Comparison of ENCODE assay signal across 8 cellular contexts in genomic region chr15:39874890-39875549, GRCh38. TPM values are rescaled to one million over a fixed set of nuclear protein-coding genes. Genes with fewer than 3 reads are reported as not detected.
A peak's percentile ranks its signal among the peaks of the same experiment; 100 is the strongest.
DNase-seq lines count a peak whose midpoint lies in the region; ATAC-seq and TF ChIP-seq lines count a peak whose summit lies in the region.

No MANE protein-coding gene starts in this region.

- H3K27me3 Mint-ChIP-seq in activated CD4-positive, alpha-beta T cell treated with anti-CD3 and anti-CD28 coated beads, Interleukin-2, amount 10 ng/mL, durations not matched to agents 24 days and 14 days = peaks cover 16% of the 10 kb centered on the region

- H3K9me3 ChIP-seq in MM.1S (replicated peaks; ENCODE audit: insufficient read depth, low read length) = no peaks in the 10 kb centered on the region
- H3K9me3 ChIP-seq in hepatocyte (ENCODE audit: low read depth) = no peaks in the 10 kb centered on the region
- H3K9me3 ChIP-seq in tibial nerve = no peaks in the 10 kb centered on the region

- H4K20me1 ChIP-seq in MM.1S (ENCODE audit: insufficient read depth, low read length) = no peaks in the 10 kb centered on the region
- no peaks in the 10 kb centered on the region for H4K20me1 ChIP-seq in hepatocyte (ENCODE audit: insufficient read depth, poor library complexity, severe bottlenecking)

- no peak overlapping the region for H3K27ac Mint-ChIP-seq in activated CD4-positive, alpha-beta T cell treated with anti-CD3 and anti-CD28 coated beads, Interleukin-2, amount 10 ng/mL, durations not matched to agents 24 days and 14 days

- no peak overlapping the region for H3K4me3 ChIP-seq in MM.1S (ENCODE audit: low read length)
- no peak overlapping the region for H3K4me3 ChIP-seq in hepatocyte
- no peak overlapping the region for H3K4me3 ChIP-seq in tibial nerve

- TF ChIP-seq POLR2A in tibial nerve (IDR thresholded peaks at IDR 0.05) = no peak

- intact Hi-C loops in activated CD4-positive, alpha-beta T cell treated with anti-CD3 and anti-CD28 coated beads, Interleukin-2, amount 10 ng/mL, durations not matched to agents 24 days and 14 days (cut with micrococcal nuclease) = loop anchor here (2.0 to 10.0 kb wide), 3 partner anchors 73 to 190 kb away; no protein-coding TSS in a partner anchor

- ATAC-seq in GM18511 (IDR thresholded peaks at IDR 0.05; ENCODE audit: unreplicated experiment) (no peak), HG03439 (IDR thresholded peaks at IDR 0.05; ENCODE audit: unreplicated experiment) (no peak)

- TF ChIP-seq CTCF in MM.1S (IDR thresholded peaks at IDR 0.05; ENCODE audit: low read length) (peak; percentile 69), hepatocyte (IDR thresholded peaks at IDR 0.05; ENCODE audit: poor library complexity) (peak; percentile 59), tibial nerve (IDR thresholded peaks at IDR 0.05) (peak; percentile 23 to 52 (median 38))

- no peaks in the 10 kb centered on the region for H3K4me1 ChIP-seq in MM.1S (ENCODE audit: low read length)
- H3K4me1 ChIP-seq in hepatocyte (ENCODE audit: insufficient read depth) = no peaks in the 10 kb centered on the region
- H3K4me1 ChIP-seq in tibial nerve = peaks cover 0 to 6% (median 0%) of the 10 kb centered on the region in 4 donors

- H3K4me1 Mint-ChIP-seq in activated CD4-positive, alpha-beta T cell treated with anti-CD3 and anti-CD28 coated beads, Interleukin-2, amount 10 ng/mL, durations not matched to agents 24 days and 14 days = peaks cover 3% of the 10 kb centered on the region

- peak; percentile 20 for DNase-seq in activated CD4-positive, alpha-beta T cell treated with anti-CD3 and anti-CD28 coated beads for 48 hours
- no peak for DNase-seq in activated CD4-positive, alpha-beta T cell treated with anti-CD3 and anti-CD28 coated beads for 1 hour
- DNase-seq in MM.1S (peak; percentile 57), hepatocyte (ENCODE audit: low spot score) (peak; percentile 38), tibial nerve (ENCODE audit: low spot score in 2 of 2) (peak in 1 of 2 donors; percentile 47)
- DNase-seq in activated CD4-positive, alpha-beta T cell treated with anti-CD3 and anti-CD28 coated beads, Interleukin-2, amount 10 ng/mL, durations not matched to agents 24 days and 14 days = peak; percentile 69

- H3K36me3 ChIP-seq in MM.1S (replicated peaks; ENCODE audit: insufficient read depth, low read length) = no peaks in the 10 kb centered on the region
- no peaks in the 10 kb centered on the region for H3K36me3 ChIP-seq in hepatocyte (replicated peaks; ENCODE audit: insufficient read depth, low read depth)
- no peaks in the 10 kb centered on the region for H3K36me3 ChIP-seq in tibial nerve

- H3K4me3 Mint-ChIP-seq in activated CD4-positive, alpha-beta T cell treated with anti-CD3 and anti-CD28 coated beads, Interleukin-2, amount 10 ng/mL, durations not matched to agents 24 days and 14 days = no peak overlapping the region

- H3K36me3 Mint-ChIP-seq in activated CD4-positive, alpha-beta T cell treated with anti-CD3 and anti-CD28 coated beads, Interleukin-2, amount 10 ng/mL, durations not matched to agents 24 days and 14 days (ENCODE audit: low read depth) = no peaks in the 10 kb centered on the region

- no peaks in the 10 kb centered on the region for H3K27me3 ChIP-seq in MM.1S (replicated peaks; ENCODE audit: insufficient read depth, low read length)
- no peaks in the 10 kb centered on the region for H3K27me3 ChIP-seq in hepatocyte
- H3K27me3 ChIP-seq in tibial nerve = no peaks in the 10 kb centered on the region

- H2AFZ ChIP-seq in MM.1S (ENCODE audit: low read length) = no peak overlapping the region
- H2AFZ ChIP-seq in hepatocyte = no peak overlapping the region

- H3K27ac ChIP-seq in MM.1S (ENCODE audit: low read length) (no peak overlapping the region), hepatocyte (no peak overlapping the region), tibial nerve (no peak overlapping the region)

- H3K79me2 ChIP-seq in MM.1S (ENCODE audit: low read length) = no peaks in the 10 kb centered on the region
- H3K79me2 ChIP-seq in hepatocyte = no peaks in the 10 kb centered on the region

- no peaks in the 10 kb centered on the region for H3K9me3 Mint-ChIP-seq in activated CD4-positive, alpha-beta T cell treated with anti-CD3 and anti-CD28 coated beads, Interleukin-2, amount 10 ng/mL, durations not matched to agents 24 days and 14 days

- H3K9me2 ChIP-seq in MM.1S (replicated peaks; ENCODE audit: insufficient read depth, low read length) (no peaks in the 10 kb centered on the region), hepatocyte (replicated peaks; ENCODE audit: insufficient read depth) (no peaks in the 10 kb centered on the region)

- no peaks in the 10 kb centered on the region for H3F3A ChIP-seq in MM.1S (ENCODE audit: insufficient read depth, low read length)

- H3K4me2 ChIP-seq in MM.1S (ENCODE audit: low read depth, low read length) (no peak overlapping the region), hepatocyte (no peak overlapping the region)

- 74% methylated on average over 9 of the region's 9 CpGs for WGBS in hepatocyte (ENCODE audit: low lambda C conversion rate, missing lambda C conversion rate)
- WGBS in tibial nerve, 2 donors = 67 to 70% methylated on average over 9 of the region's 9 CpGs

- TF ChIP-seq EP300 in tibial nerve (IDR thresholded peaks at IDR 0.05) = no peak

- H3K9ac ChIP-seq in MM.1S (ENCODE audit: low read length) = no peak overlapping the region

RNA-seq across cellular contexts. Expression of gene GPR176, which starts 45.0 kb away (rescaled TPM):
- total RNA-seq in activated CD4-positive, alpha-beta T cell treated with anti-CD3 and anti-CD28 coated beads, Interleukin-2, amount 10 ng/mL, durations not matched to agents 24 days and 14 days = 0.14 and 0.33 TPM in 2 replicates
- total RNA-seq in hepatocyte (5.3 and 7.0 TPM in 2 replicates), tibial nerve (10 to 100 TPM in 2 of 4 donors, 1 to 10 TPM in 2; 2.4 to 18.6 (median 9.1) TPM)
- polyA plus RNA-seq in hepatocyte = 2.7 and 2.9 TPM in 2 replicates

RNA-seq across cellular contexts. Expression of gene EIF2AK4, which starts 58.9 kb away (rescaled TPM):
- 49.1 and 51.5 TPM in 2 replicates for total RNA-seq in activated CD4-positive, alpha-beta T cell treated with anti-CD3 and anti-CD28 coated beads, Interleukin-2, amount 10 ng/mL, durations not matched to agents 24 days and 14 days
- 36.4 and 38.2 TPM in 2 replicates for total RNA-seq in hepatocyte
- polyA plus RNA-seq in hepatocyte = 45.9 and 50.7 TPM in 2 replicates
- total RNA-seq in tibial nerve = 10 to 100 TPM; 42.3 to 58.8 (median 54.1) TPM
